ENCODE assay signal across 26 cellular contexts in the genomic region with DNA sequence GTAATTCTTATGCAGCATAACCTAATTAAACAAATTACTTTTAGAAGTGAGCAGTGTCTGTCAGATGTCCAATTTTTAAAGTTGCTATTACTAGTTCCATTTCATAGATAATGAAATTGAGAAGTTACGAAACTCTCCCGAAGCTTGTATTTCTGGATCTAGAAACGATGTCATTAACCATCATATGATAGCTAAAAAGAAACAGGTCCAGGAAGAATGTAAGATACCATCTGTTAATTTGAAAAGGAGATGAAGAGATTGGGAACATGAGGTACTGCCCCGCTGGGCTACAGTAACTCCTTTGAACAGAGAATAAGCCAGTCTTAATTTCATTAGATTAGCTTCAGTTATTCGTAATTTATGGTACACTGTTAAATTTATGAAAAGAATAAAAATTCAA.
"Had no signal": no experiment of that assay in that cellular context is flagged by ENCODE, and none has a peak within 500 bp of the region (broad histone marks: within the 10 kb centered on the region; RNA-seq: fewer than 3 reads in every experiment).

No MANE protein-coding gene starts in this region.

- H3K4me3 Mint-ChIP-seq: immature natural killer cell; naive B cell; natural killer cell; nephron progenitor cell; neural progenitor cell; stimulated activated effector memory CD8-positive, alpha-beta T cell treated with anti-CD3 and anti-CD28 coated beads, Interleukin-12 subunit alpha, Interleukin-12 subunit beta, amount 100 ng/mL, for 72 hours; stimulated activated naive CD8-positive, alpha-beta T cell treated with anti-CD3 and anti-CD28 coated beads, Interleukin-15, Interleukin-2, amounts not matched to agents 100 ng/mL and 50 ng/mL, for 24 hours had no signal

- H3K27ac Mint-ChIP-seq: immature natural killer cell; naive B cell; natural killer cell; nephron progenitor cell; neural progenitor cell; progenitor cell of endocrine pancreas; stimulated activated effector memory CD8-positive, alpha-beta T cell treated with anti-CD3 and anti-CD28 coated beads, Interleukin-12 subunit alpha, Interleukin-12 subunit beta, amount 100 ng/mL, for 72 hours; stimulated activated naive CD8-positive, alpha-beta T cell treated with anti-CD3 and anti-CD28 coated beads, Interleukin-15, Interleukin-2, amounts not matched to agents 100 ng/mL and 50 ng/mL, for 24 hours had no signal

- DNase-seq: hypothalamus; immature natural killer cell; kidney; left colon; left lung; lower lobe of right lung; mammary epithelial cell; naive B cell; natural killer cell; nephron progenitor cell; occipital lobe; retina; right cardiac atrium; spleen; stimulated activated CD4-positive, alpha-beta T cell treated with anti-CD3 and anti-CD28 coated beads, Interleukin-4, amount 100 ng/mL, for 24 hours; stimulated activated naive CD4-positive, alpha-beta T cell; tibial artery; uterus had no signal

- H3K4me3 ChIP-seq: left lung, lower lobe of right lung, neural progenitor cell, skin epidermis, spleen, suprapubic skin, thoracic aorta, tibial artery, uterus had no signal

- H3K9me3 Mint-ChIP-seq: immature natural killer cell; natural killer cell; nephron progenitor cell; neural progenitor cell; stimulated activated effector memory CD8-positive, alpha-beta T cell treated with anti-CD3 and anti-CD28 coated beads, Interleukin-12 subunit alpha, Interleukin-12 subunit beta, amount 100 ng/mL, for 72 hours; stimulated activated naive CD8-positive, alpha-beta T cell treated with anti-CD3 and anti-CD28 coated beads, Interleukin-15, Interleukin-2, amounts not matched to agents 100 ng/mL and 50 ng/mL, for 24 hours had no signal

- H3K36me3 Mint-ChIP-seq: naive B cell; natural killer cell; neural progenitor cell; stimulated activated effector memory CD8-positive, alpha-beta T cell treated with anti-CD3 and anti-CD28 coated beads, Interleukin-12 subunit alpha, Interleukin-12 subunit beta, amount 100 ng/mL, for 72 hours had no signal

- H3K4me1 Mint-ChIP-seq: immature natural killer cell; naive B cell; natural killer cell; neural progenitor cell; stimulated activated effector memory CD8-positive, alpha-beta T cell treated with anti-CD3 and anti-CD28 coated beads, Interleukin-12 subunit alpha, Interleukin-12 subunit beta, amount 100 ng/mL, for 72 hours had no signal

- H3K27me3 Mint-ChIP-seq: naive B cell, progenitor cell of endocrine pancreas had no signal

- ATAC-seq: left colon; left lung; lower lobe of right lung; natural killer cell; right cardiac atrium; sciatic nerve; stimulated activated effector memory CD8-positive, alpha-beta T cell treated with anti-CD3 and anti-CD28 coated beads, Interleukin-12 subunit alpha, Interleukin-12 subunit beta, amount 100 ng/mL, for 72 hours had no signal
